In the genomic region with DNA sequence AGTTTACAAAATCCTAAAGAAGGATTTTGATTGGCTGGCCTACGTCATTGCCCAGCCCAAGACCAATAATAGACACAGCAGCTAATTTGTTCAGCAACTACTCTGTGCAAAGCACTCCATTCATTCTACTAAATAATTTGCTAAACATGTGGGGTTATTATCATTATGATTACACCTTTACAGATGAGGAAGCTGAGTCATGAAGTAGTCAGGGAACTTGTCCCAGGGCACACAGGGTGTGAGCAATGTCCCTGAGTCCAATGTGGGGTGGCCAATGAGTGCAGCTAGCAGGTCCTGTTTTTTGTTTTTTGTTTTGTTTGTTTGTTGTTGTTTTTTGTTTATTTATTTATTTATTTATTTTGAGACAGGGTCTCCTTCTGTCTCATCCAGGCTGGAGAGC, we compare ENCODE assay signal across 16 cellular contexts.
"Had no signal": no experiment of that assay in that cellular context is flagged by ENCODE, and none has a peak within 500 bp of the region (broad histone marks: within the 10 kb centered on the region; RNA-seq: fewer than 3 reads in every experiment).

No MANE protein-coding gene starts in this region.

- H3K4me3 ChIP-seq: adrenal gland, gastrocnemius medialis, heart left ventricle, lung, pancreas, spleen, thoracic aorta had no signal

- H3K9me3 Mint-ChIP-seq: activated CD8-positive, alpha-beta T cell treated with anti-CD3 and anti-CD28 coated beads for 36 hours; activated naive CD4-positive, alpha-beta T cell treated with anti-CD3 and anti-CD28 coated beads, Interleukin-2, amount 50 U/mL, for 24 hours; activated T-cell treated with anti-CD3 and anti-CD28 coated beads, Interleukin-2, amount 50 U/mL, for 4 hours; immature natural killer cell had no signal

- H3K27ac Mint-ChIP-seq: activated CD8-positive, alpha-beta T cell treated with anti-CD3 and anti-CD28 coated beads for 36 hours; activated naive CD4-positive, alpha-beta T cell treated with anti-CD3 and anti-CD28 coated beads, Interleukin-2, amount 50 U/mL, for 24 hours; immature natural killer cell had no signal

- H3K27me3 ChIP-seq: adrenal gland, pancreas had no signal

- H3K4me3 Mint-ChIP-seq: activated CD8-positive, alpha-beta T cell treated with anti-CD3 and anti-CD28 coated beads for 36 hours; activated naive CD4-positive, alpha-beta T cell treated with anti-CD3 and anti-CD28 coated beads, Interleukin-2, amount 50 U/mL, for 24 hours; activated T-cell treated with anti-CD3 and anti-CD28 coated beads, Interleukin-2, amount 50 U/mL, for 4 hours; immature natural killer cell had no signal

- H3K27ac ChIP-seq: adrenal gland, gastrocnemius medialis, heart left ventricle, pancreas, spleen, thoracic aorta had no signal

- H3K36me3 ChIP-seq: adrenal gland, gastrocnemius medialis, heart left ventricle, pancreas, spleen, thoracic aorta had no signal

- FAIRE-seq: colon, pancreas had no signal

- ATAC-seq: activated CD8-positive, alpha-beta T cell treated with anti-CD3 and anti-CD28 coated beads for 36 hours; activated T-cell treated with anti-CD3 and anti-CD28 coated beads, Interleukin-2, amount 50 U/mL, for 4 hours; gastrocnemius medialis; heart left ventricle; left colon; pancreas; sciatic nerve had no signal

- DNase-seq: activated CD4-positive, alpha-beta T cell treated with anti-CD3 and anti-CD28 coated beads for 1 hour; activated CD8-positive, alpha-beta T cell treated with anti-CD3 and anti-CD28 coated beads for 36 hours; activated effector memory CD4-positive, alpha-beta T cell treated with anti-CD3 and anti-CD28 coated beads, Interleukin-2, amount 50 U/mL, for 16 hours; activated T-cell treated with anti-CD3 and anti-CD28 coated beads, Interleukin-2, amount 50 U/mL, for 4 hours; gastrocnemius medialis; heart left ventricle; immature natural killer cell; left colon; pancreas; spleen had no signal

- H3K9me3 ChIP-seq: adrenal gland, gastrocnemius medialis, heart left ventricle, pancreas, spleen, thoracic aorta had no signal

- H3K4me1 ChIP-seq: adrenal gland, gastrocnemius medialis, heart left ventricle, spleen had no signal

- H3K4me1 Mint-ChIP-seq: activated naive CD4-positive, alpha-beta T cell treated with anti-CD3 and anti-CD28 coated beads, Interleukin-2, amount 50 U/mL, for 24 hours; immature natural killer cell had no signal

- H3K36me3 Mint-ChIP-seq: activated naive CD4-positive, alpha-beta T cell treated with anti-CD3 and anti-CD28 coated beads, Interleukin-2, amount 50 U/mL, for 24 hours; immature natural killer cell had no signal
